In the genomic region with DNA sequence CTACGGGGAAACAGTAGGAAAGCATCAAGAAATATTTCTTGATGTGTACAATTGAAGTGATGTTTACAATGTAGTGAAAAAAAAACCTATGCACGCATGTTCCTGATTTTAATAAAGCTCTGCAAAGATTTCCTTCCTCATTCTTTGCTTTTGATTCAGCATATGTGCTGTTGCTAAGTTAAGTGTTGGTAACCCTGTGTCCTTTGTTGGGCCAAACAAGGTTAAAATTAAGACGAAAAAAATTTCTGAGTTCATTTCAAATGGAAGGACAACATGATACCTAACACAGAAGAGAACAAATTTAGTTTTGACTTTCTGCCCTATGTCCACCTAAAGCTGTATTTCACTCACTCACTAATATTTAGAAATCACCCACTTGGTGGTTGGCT, we compare ENCODE assay signal across 1 cellular context.
TF ChIP-seq lines count a peak whose summit lies in the region.

No MANE protein-coding gene starts in this region.

TF ChIP-seq in K562, 482 proteins besides CTCF, POLR2A, EP300 and RAD21 (continued from another document):
- TF ChIP-seq, protein P1, sequence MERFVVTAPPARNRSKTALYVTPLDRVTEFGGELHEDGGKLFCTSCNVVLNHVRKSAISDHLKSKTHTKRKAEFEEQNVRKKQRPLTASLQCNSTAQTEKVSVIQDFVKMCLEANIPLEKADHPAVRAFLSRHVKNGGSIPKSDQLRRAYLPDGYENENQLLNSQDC (CRISPR knock-in tag; IDR thresholded peaks at IDR 0.05): no peak
- no peak for TF ChIP-seq PTRF (tag; IDR thresholded peaks at IDR 0.05)
- no peak for TF ChIP-seq FOSL1 (tag; conservative IDR thresholded peaks at IDR 0.05)
- no peak for TF ChIP-seq EZH2 (IDR thresholded peaks at IDR 0.05; ENCODE audit: borderline replicate concordance, low read depth, low read length)
- TF ChIP-seq, protein P2, sequence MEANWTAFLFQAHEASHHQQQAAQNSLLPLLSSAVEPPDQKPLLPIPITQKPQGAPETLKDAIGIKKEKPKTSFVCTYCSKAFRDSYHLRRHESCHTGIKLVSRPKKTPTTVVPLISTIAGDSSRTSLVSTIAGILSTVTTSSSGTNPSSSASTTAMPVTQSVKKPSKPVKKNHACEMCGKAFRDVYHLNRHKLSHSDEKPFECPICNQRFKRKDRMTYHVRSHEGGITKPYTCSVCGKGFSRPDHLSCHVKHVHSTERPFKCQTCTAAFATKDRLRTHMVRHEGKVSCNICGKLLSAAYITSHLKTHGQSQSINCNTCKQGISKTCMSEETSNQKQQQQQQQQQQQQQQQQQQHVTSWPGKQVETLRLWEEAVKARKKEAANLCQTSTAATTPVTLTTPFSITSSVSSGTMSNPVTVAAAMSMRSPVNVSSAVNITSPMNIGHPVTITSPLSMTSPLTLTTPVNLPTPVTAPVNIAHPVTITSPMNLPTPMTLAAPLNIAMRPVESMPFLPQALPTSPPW (CRISPR knock-in tag; IDR thresholded peaks at IDR 0.05): no peak
- TF ChIP-seq NCOA6 (IDR thresholded peaks at IDR 0.05): no peak
- TF ChIP-seq STAT5A (IDR thresholded peaks at IDR 0.05; ENCODE audit: borderline replicate concordance, low read length): no peak
- no peak for TF ChIP-seq ZBTB1 (CRISPR knock-in tag; IDR thresholded peaks at IDR 0.05; ENCODE audit: borderline replicate concordance, low read depth)
- no peak for TF ChIP-seq SLC30A9 (CRISPR knock-in tag; IDR thresholded peaks at IDR 0.05)
- no peak for TF ChIP-seq MIER1 (IDR thresholded peaks at IDR 0.05; ENCODE audit: low read depth)
- no peak for TF ChIP-seq ZNF3 (CRISPR knock-in tag; IDR thresholded peaks at IDR 0.05)
- TF ChIP-seq FUS (optimal IDR thresholded peaks at IDR 0.05; ENCODE audit: low read depth, low read length): no peak
